In genomic region chr14:21825147-21825743, GRCh38 we compare ENCODE assay signal across 8 cellular contexts.
DNase-seq lines count a peak whose midpoint lies in the region; ATAC-seq and TF ChIP-seq lines count a peak whose summit lies in the region.

No MANE protein-coding gene starts in this region.

- H3K27me3 Mint-ChIP-seq in Caco-2 (ENCODE audit: insufficient read depth, unreplicated experiment) = peaks cover 14% of the 10 kb centered on the region
- peaks cover 20% of the 10 kb centered on the region for H3K27me3 Mint-ChIP-seq in osteocyte (ENCODE audit: unreplicated experiment)

- in situ Hi-C loops in brain microvascular endothelial cell (cut with HindIII; ENCODE audit: low pct_ligation_motif_present, low sequenced_read_pairs) = no loop called here

- intact Hi-C loops in Caco-2 (cut with micrococcal nuclease; ENCODE audit: unreplicated experiment) (loop anchor here (1.0 kb wide), 1 partner anchor 57 kb away; no protein-coding TSS in a partner anchor), prostate gland (cut with DNase I) (no loop called here)

- H3K4me3 Mint-ChIP-seq in Caco-2 (ENCODE audit: unreplicated experiment) = no peak overlapping the region
- no peak overlapping the region for H3K4me3 Mint-ChIP-seq in osteocyte (ENCODE audit: unreplicated experiment)

- TF ChIP-seq CTCF in Caco-2 (IDR thresholded peaks at IDR 0.05; ENCODE audit: insufficient read depth in 1 of 2, low read depth in 1 of 2, low read length in 1 of 2, severe bottlenecking in 1 of 2, unreplicated experiment in 1 of 2) (peak; percentile 57 to 72), brain microvascular endothelial cell (IDR thresholded peaks at IDR 0.05; ENCODE audit: low read depth, low read length, missing control alignments) (peak; percentile 69), osteocyte (IDR thresholded peaks at IDR 0.05) (peak; percentile 34), prostate gland (IDR thresholded peaks at IDR 0.05) (no peak)

- H3K27me3 ChIP-seq in Caco-2 (replicated peaks; ENCODE audit: control insufficient read depth, insufficient read depth, low read length) (no peaks in the 10 kb centered on the region; the same call in 1 of the 2 replicates), brain microvascular endothelial cell (replicated peaks) (no peaks in the 10 kb centered on the region), prostate gland (replicated peaks; ENCODE audit: insufficient read depth) (no peaks in the 10 kb centered on the region)

- H3K9me3 Mint-ChIP-seq in Caco-2 (ENCODE audit: unreplicated experiment) = no peaks in the 10 kb centered on the region
- no peaks in the 10 kb centered on the region for H3K9me3 Mint-ChIP-seq in osteocyte (ENCODE audit: unreplicated experiment)

- BruUV-seq in Caco-2 (replicated peaks; lab: Mats Ljungman, UMichigan) = no TSS peak

- no peak for TF ChIP-seq POLR2A in prostate gland (IDR thresholded peaks at IDR 0.05)

- H3K36me3 ChIP-seq in Caco-2 (ENCODE audit: control insufficient read depth, insufficient read depth, low read length) (no peaks in the 10 kb centered on the region), brain microvascular endothelial cell (replicated peaks) (no peaks in the 10 kb centered on the region), prostate gland (no peaks in the 10 kb centered on the region)

- ATAC-seq in HG03354 (IDR thresholded peaks at IDR 0.05; ENCODE audit: poor library complexity, severe bottlenecking, unreplicated experiment) = peak; percentile 51

- H3K27ac ChIP-seq in brain microvascular endothelial cell (no peak overlapping the region), prostate gland (no peak overlapping the region)

- H3K4me1 Mint-ChIP-seq in Caco-2 (ENCODE audit: low read depth, unreplicated experiment) = no peaks in the 10 kb centered on the region
- H3K4me1 Mint-ChIP-seq in osteocyte (ENCODE audit: unreplicated experiment) = peaks cover under 1% of the 10 kb centered on the region

- H3K27ac Mint-ChIP-seq in Caco-2 (ENCODE audit: unreplicated experiment) = no peak overlapping the region
- no peak overlapping the region for H3K27ac Mint-ChIP-seq in osteocyte (ENCODE audit: unreplicated experiment)

- peak; percentile 49 to 53 for DNase-seq in Caco-2
- DNase-seq in SW 1271 (lab: John Stamatoyannopoulos, UW) = peak; percentile 3 to 66
- peak; percentile 42 for DNase-seq in brain microvascular endothelial cell
- no peak for DNase-seq in osteocyte (ENCODE audit: extremely low spot score, unreplicated experiment)
- no peak for DNase-seq in NCI-H524 treated with DMSO at 0.1 percent for 48 hours (lab: John Stamatoyannopoulos, UW)
- DNase-seq in mesenteric fat pad (ENCODE audit: low spot score) = no peak
- no peak for DNase-seq in prostate gland (ENCODE audit: low spot score)

- H3K36me3 Mint-ChIP-seq in Caco-2 (ENCODE audit: insufficient read depth, unreplicated experiment) (no peaks in the 10 kb centered on the region), osteocyte (ENCODE audit: unreplicated experiment) (no peaks in the 10 kb centered on the region)

- no peak overlapping the region for H3K4me3 ChIP-seq in Caco-2 (ENCODE audit: low read depth, low read length)
- H3K4me3 ChIP-seq in brain microvascular endothelial cell (ENCODE audit: low read depth, low read length) = no peak overlapping the region
- no peak overlapping the region for H3K4me3 ChIP-seq in prostate gland

- POLR2A ChIA-PET in Caco-2 (lab: Charles Lee) = no interaction called here

- WGBS in prostate gland = 34% methylated on average over 4 of the region's 4 CpGs

- CTCF ChIA-PET in Caco-2 (lab: Charles Lee) = interaction anchor here (0.6 to 1.3 kb wide), 5 partner anchors 10 to 396 kb away, joined by 3 to 4 read pairs (median 3); no protein-coding TSS in a partner anchor

- H3K4me1 ChIP-seq in Caco-2 (no peaks in the 10 kb centered on the region), prostate gland (replicated peaks) (no peaks in the 10 kb centered on the region)

- H3K9me3 ChIP-seq in Caco-2 (no peaks in the 10 kb centered on the region), prostate gland (no peaks in the 10 kb centered on the region)

Comparison
In these comparisons a context has a peak if more than half of its experiments do, and no peak if none do; other contexts are left out.
1. DNase-seq: peak in Caco-2 (2 of 2), SW 1271 (2 of 2) and brain microvascular endothelial cell (single experiment); none in osteocyte (single experiment), NCI-H524 treated with DMSO at 0.1 percent for 48 hours (single experiment), mesenteric fat pad (single experiment) and prostate gland (single experiment).
2. CTCF ChIP-seq: peak in Caco-2 (2 of 2), brain microvascular endothelial cell (single experiment) and osteocyte (single experiment); none in prostate gland (0 of 4).